Comparison of ENCODE assay signal across 28 cellular contexts in genomic region chr1:99665212-99665611, GRCh38. TPM values are rescaled to one million over a fixed set of nuclear protein-coding genes. Genes with fewer than 3 reads are reported as not detected.
"Had no signal": no experiment of that assay in that cellular context is flagged by ENCODE, and none has a peak within 500 bp of the region (broad histone marks: within the 10 kb centered on the region; RNA-seq: fewer than 3 reads in every experiment).

No MANE protein-coding gene starts in this region.

- H3K27ac ChIP-seq: neutrophil, pancreas, prostate gland, skin epidermis, spleen, thoracic aorta, thyroid gland, tibial nerve, upper lobe of left lung, vagina had no signal

- H3K4me1 ChIP-seq: pancreas had no signal

- H3K4me2 ChIP-seq: smooth muscle cell had no signal

- H3K4me3 ChIP-seq: pancreas, prostate gland, skin epidermis, smooth muscle cell, spleen, thoracic aorta, thyroid gland, tibial nerve, upper lobe of left lung, vagina had no signal

- H3K36me3 ChIP-seq: neutrophil, pancreas, prostate gland, spleen, thoracic aorta, thyroid gland had no signal

- FAIRE-seq: pancreas, urothelium cell line had no signal

- H3K27me3 ChIP-seq: neutrophil, pancreas, spleen, thyroid gland, tibial nerve, upper lobe of left lung, vagina had no signal

- DNase-seq: naive B cell; naive thymus-derived CD8-positive, alpha-beta T cell; nephron progenitor cell; nucleus accumbens; pancreas; right cardiac atrium; spleen; stimulated activated CD4-positive, alpha-beta T cell treated with anti-CD3 and anti-CD28 coated beads, Interleukin-12 subunit alpha, Interleukin-12 subunit beta, amount 100 ng/mL, for 4 hours; stimulated activated CD4-positive, alpha-beta T cell treated with anti-CD3 and anti-CD28 coated beads, Interleukin-1b, Interleukin-23, amount 100 ng/mL, for 48 hours; stimulated activated CD4-positive, alpha-beta T cell treated with anti-CD3 and anti-CD28 coated beads, Interleukin-4, amount 100 ng/mL, for 4 hours; stimulated activated CD8-positive, alpha-beta memory T cell treated with anti-CD3 and anti-CD28 coated beads, Interleukin-4, amount 100 ng/mL, for 48 hours; stimulated activated naive CD4-positive, alpha-beta T cell; stimulated activated naive CD8-positive, alpha-beta T cell treated with anti-CD3 and anti-CD28 coated beads, Interleukin-15, amount 100 ng/mL, for 72 hours; stimulated activated naive CD8-positive, alpha-beta T cell treated with anti-CD3 and anti-CD28 coated beads, Interleukin-15, Interleukin-2, amounts not matched to agents 100 U/mL and 50 U/mL, for 24 hours; thyroid gland; trophoblast cell; upper lobe of left lung had no signal

- ATAC-seq: naive thymus-derived CD8-positive, alpha-beta T cell; natural killer cell treated with Interleukin-12 subunit alpha and Interleukin-12 subunit beta and Interleukin-15 and Interleukin-18, amount 100 ng/mL, for 72 hours; pancreas; right cardiac atrium; sciatic nerve; stimulated activated memory B cell treated with anti-CD40 and anti-IgM and Interleukin-4, amounts not matched to agents 10 μg/mL and 1 μg/mL and 100 μg/mL, for 72 hours; stimulated activated naive CD8-positive, alpha-beta T cell treated with anti-CD3 and anti-CD28 coated beads, Interleukin-15, amount 100 ng/mL, for 72 hours; stimulated activated naive CD8-positive, alpha-beta T cell treated with anti-CD3 and anti-CD28 coated beads, Interleukin-15, Interleukin-2, amounts not matched to agents 100 U/mL and 50 U/mL, for 24 hours had no signal

- H3K9me3 ChIP-seq: neutrophil, pancreas, prostate gland, spleen, thoracic aorta, thyroid gland, tibial nerve, upper lobe of left lung, vagina had no signal

RNA-seq across cellular contexts. Expression of gene PALMD, which starts 19.3 kb away (rescaled TPM):
- total RNA-seq: naive thymus-derived CD8-positive, alpha-beta T cell; natural killer cell treated with Interleukin-12 subunit alpha and Interleukin-12 subunit beta and Interleukin-15 and Interleukin-18, amount 100 ng/mL, for 72 hours had no signal
- polyA plus RNA-seq: naive thymus-derived CD8-positive, alpha-beta T cell had no signal
